ENCODE assay signal across 9 cellular contexts in genomic region chr5:989961-990530, GRCh38. TPM values are rescaled to one million over a fixed set of nuclear protein-coding genes. Genes with fewer than 3 reads are reported as not detected.
DNase-seq lines count a peak whose midpoint lies in the region; ATAC-seq, FAIRE-seq and TF ChIP-seq lines count a peak whose summit lies in the region.
"Had no signal": no experiment of that assay in that cellular context is flagged by ENCODE, and none has a peak within 500 bp of the region (broad histone marks: within the 10 kb centered on the region; RNA-seq: fewer than 3 reads in every experiment).

No MANE protein-coding gene starts in this region.

- H3K9ac ChIP-seq in HepG2 (ENCODE audit: insufficient read depth, low read depth, low read length): no peak overlapping the region

- TF ChIP-seq RAD21 in HepG2 (CRISPR knock-in tag; IDR thresholded peaks at IDR 0.05): 0 out of 2 replicates have a peak, but pooled peaks have one; percentile 35

- DNase-seq in NOMO-1 (lab: John Stamatoyannopoulos, UW; ENCODE audit: unreplicated experiment in 2 of 2) (peak; percentile 37 to 70), ecto neural progenitor cell (ENCODE audit: low spot score) (peak; percentile 68), HepG2 (ENCODE audit: low spot score) (no peak), tibial artery (peak; percentile 71 to 80), NCI-H1105 treated with DMSO at 0.1 percent for 48 hours (lab: John Stamatoyannopoulos, UW) (no peak)
- no peak for DNase-seq in stimulated activated effector memory CD8-positive, alpha-beta T cell treated with anti-CD3 and anti-CD28 coated beads, Interleukin-12 subunit alpha, Interleukin-12 subunit beta, amount 100 ng/mL, for 72 hours (ENCODE audit: low spot score in 2 of 2)
- DNase-seq in stimulated activated CD4-positive, alpha-beta T cell treated with anti-CD3 and anti-CD28 coated beads, Interleukin-12 subunit alpha, Interleukin-12 subunit beta, amount 100 ng/mL, for 4 hours: no peak
- DNase-seq: activated naive CD4-positive, alpha-beta T cell treated with anti-CD3 and anti-CD28 coated beads for 36 hours; kidney glomerular epithelial cell had no signal

- H3K4me3 ChIP-seq in HepG2 (replicated peaks in 1 of 3; ENCODE audit: insufficient read depth in 1 of 3, low read depth in 2 of 3, low read length in 3 of 3) (no peak overlapping the region), tibial artery (no peak overlapping the region)

- ATAC-seq in HepG2: peak; percentile 61
- ATAC-seq in stimulated activated effector memory CD8-positive, alpha-beta T cell treated with anti-CD3 and anti-CD28 coated beads, Interleukin-12 subunit alpha, Interleukin-12 subunit beta, amount 100 ng/mL, for 72 hours: no peak

- FAIRE-seq in HepG2 (lab: Jason Lieb, UNC): no peak

- peaks cover 5% of the 10 kb centered on the region for H3K9me3 Mint-ChIP-seq in stimulated activated effector memory CD8-positive, alpha-beta T cell treated with anti-CD3 and anti-CD28 coated beads, Interleukin-12 subunit alpha, Interleukin-12 subunit beta, amount 100 ng/mL, for 72 hours
- H3K9me3 Mint-ChIP-seq: activated naive CD4-positive, alpha-beta T cell treated with anti-CD3 and anti-CD28 coated beads for 36 hours had no signal

- H3K27ac Mint-ChIP-seq in stimulated activated effector memory CD8-positive, alpha-beta T cell treated with anti-CD3 and anti-CD28 coated beads, Interleukin-12 subunit alpha, Interleukin-12 subunit beta, amount 100 ng/mL, for 72 hours: no peak overlapping the region
- H3K27ac Mint-ChIP-seq: activated naive CD4-positive, alpha-beta T cell treated with anti-CD3 and anti-CD28 coated beads for 36 hours had no signal

- no peak overlapping the region for H2AFZ ChIP-seq in HepG2 (ENCODE audit: low read length)

- no TSS peak for BruUV-seq in HepG2 (replicated peaks; lab: Mats Ljungman, UMichigan)

- intact Hi-C loops in HepG2 (cut with micrococcal nuclease; ENCODE audit: unreplicated experiment) (loop anchor here (2.0 kb wide), 1 partner anchor 21 kb away; no protein-coding TSS in a partner anchor), tibial artery (cut with DNase I; ENCODE audit: low total_unique reads) (no loop called here)

- peak; percentile 70 for TF ChIP-seq CTCF in HepG2 (CRISPR knock-in tag; IDR thresholded peaks at IDR 0.05)
- no peak for TF ChIP-seq CTCF in tibial artery (IDR thresholded peaks at IDR 0.05)

- no peaks in the 10 kb centered on the region for H4K20me1 ChIP-seq in HepG2 (ENCODE audit: insufficient read depth, low read length)

- POLR2A ChIA-PET in HepG2 (lab: Yijun Ruan, JAX): no interaction called here

- H3K4me1 Mint-ChIP-seq in stimulated activated effector memory CD8-positive, alpha-beta T cell treated with anti-CD3 and anti-CD28 coated beads, Interleukin-12 subunit alpha, Interleukin-12 subunit beta, amount 100 ng/mL, for 72 hours: no peaks in the 10 kb centered on the region

- no peaks in the 10 kb centered on the region for H3K79me2 ChIP-seq in HepG2 (ENCODE audit: insufficient read depth, low read length)

- TF ChIP-seq EP300 in HepG2 (IDR thresholded peaks at IDR 0.05; ENCODE audit: low read depth in 2 of 2, low read length in 2 of 2) (no peak), HepG2 (CRISPR knock-in tag; IDR thresholded peaks at IDR 0.05; ENCODE audit: borderline replicate concordance) (no peak)

- TF ChIP-seq POLR2A in HepG2 (IDR thresholded peaks at IDR 0.05; ENCODE audit: insufficient read depth in 1 of 2, low read depth in 2 of 2, low read length in 2 of 2): no peak

- H3K4me1 ChIP-seq in HepG2 (ENCODE audit: insufficient read depth, low read length) (peaks cover 23% of the 10 kb centered on the region), tibial artery (peaks cover 0 to 3% (median 0%) of the 10 kb centered on the region in 4 donors)

- in situ Hi-C loops in HepG2 (cut with HindIII; ENCODE audit: extremely low pct_ligation_motif_present, low pct_unique_long_range_greater_than_20kb): no loop called here

- CTCF ChIA-PET in HepG2 (lab: Yijun Ruan, JAX; ENCODE audit: low intra/inter-chr PET ratio, low total read pairs): no interaction called here

- no peak overlapping the region for H3K4me2 ChIP-seq in HepG2 (ENCODE audit: low read depth, low read length)

- H3K36me3 ChIP-seq in HepG2 (replicated peaks in 1 of 2; ENCODE audit: control insufficient read depth in 1 of 2, insufficient read depth in 2 of 2, low read length in 2 of 2): no peaks in the 10 kb centered on the region
- H3K36me3 ChIP-seq in tibial artery: no peaks in the 10 kb centered on the region

- peaks cover 0 to 12% of the 10 kb centered on the region in 2 experiments; a peak in 2 of 5 replicates for H3K27me3 ChIP-seq in HepG2 (ENCODE audit: control insufficient read depth in 1 of 2, insufficient read depth in 2 of 2, low read length in 2 of 2)
- peaks cover 0 to 24% of the 10 kb centered on the region in 2 donors for H3K27me3 ChIP-seq in tibial artery

- H3K36me3 Mint-ChIP-seq in stimulated activated effector memory CD8-positive, alpha-beta T cell treated with anti-CD3 and anti-CD28 coated beads, Interleukin-12 subunit alpha, Interleukin-12 subunit beta, amount 100 ng/mL, for 72 hours: no peaks in the 10 kb centered on the region

- H3K9me3 ChIP-seq in HepG2 (ENCODE audit: low read length) (peaks cover 6% of the 10 kb centered on the region; the same call in 1 of the 2 replicates), tibial artery (peaks cover 0 to 5% (median 3%) of the 10 kb centered on the region in 3 donors)

- H3K27ac ChIP-seq in HepG2 (ENCODE audit: extremely low read length, insufficient read depth, low read length): no peak overlapping the region
- H3K27ac ChIP-seq in tibial artery: no peak overlapping the region

- 57% methylated on average over 8 of the region's 14 CpGs for WGBS in HepG2 (ENCODE audit: low lambda C conversion rate)

- no peak overlapping the region for H3K4me3 Mint-ChIP-seq in stimulated activated effector memory CD8-positive, alpha-beta T cell treated with anti-CD3 and anti-CD28 coated beads, Interleukin-12 subunit alpha, Interleukin-12 subunit beta, amount 100 ng/mL, for 72 hours
- H3K4me3 Mint-ChIP-seq: activated naive CD4-positive, alpha-beta T cell treated with anti-CD3 and anti-CD28 coated beads for 36 hours had no signal

TF ChIP-seq in HepG2, 621 proteins besides CTCF, POLR2A, EP300 and RAD21:
- TF ChIP-seq STAG1 (CRISPR knock-in tag; IDR thresholded peaks at IDR 0.05): peak; percentile 81
- no peak for TF ChIP-seq TEAD3 (CRISPR knock-in tag; optimal IDR thresholded peaks at IDR 0.05; ENCODE audit: borderline replicate concordance)
- TF ChIP-seq ZNF274 (CRISPR knock-in tag; IDR thresholded peaks at IDR 0.05): no peak
- TF ChIP-seq SMC3 (IDR thresholded peaks at IDR 0.05; ENCODE audit: low read length): peak; percentile 18; the same call in 1 of the 2 replicates
- peak; percentile 33; the same call in 1 of the 2 replicates for TF ChIP-seq MYC (CRISPR knock-in tag; IDR thresholded peaks at IDR 0.05; ENCODE audit: borderline replicate concordance)
- TF ChIP-seq ZBTB1 (CRISPR knock-in tag; IDR thresholded peaks at IDR 0.05; ENCODE audit: borderline replicate concordance): no peak
- TF ChIP-seq NKX3-1 (CRISPR knock-in tag; IDR thresholded peaks at IDR 0.05): no peak

RNA-seq across cellular contexts. Expression of gene NKD2, which starts 18.6 kb away (rescaled TPM):
- total RNA-seq in HepG2 (2016; rRNA removed; fragmentation: Illumina TruSeq; extraction: Trizol): 0.53 and 0.94 TPM in 2 replicates
- total RNA-seq in HepG2 (2016; cell fraction: cytosol; rRNA removed; fragmentation: Illumina TruSeq; extraction: Trizol; ENCODE audit: low read depth): 0.26 and 0.91 TPM in 2 replicates
- 0.77 and 1.1 TPM in 2 replicates for total RNA-seq in HepG2 (2016; cell fraction: insoluble cytoplasmic fraction; rRNA removed; fragmentation: Illumina TruSeq; extraction: Trizol)
- total RNA-seq in HepG2 (2016; cell fraction: membrane; rRNA removed; fragmentation: Illumina TruSeq; extraction: Trizol): 0.48 and 0.90 TPM in 2 replicates
- 0.81 and 2.0 TPM in 2 replicates for total RNA-seq in HepG2 (2016; cell fraction: nucleus; rRNA removed; fragmentation: Illumina TruSeq; extraction: Trizol)
- polyA plus RNA-seq in HepG2 (2011; rRNA removed): 0.81 and 0.82 TPM in 2 replicates
- 0.13 and 0.70 TPM in 2 replicates for polyA plus RNA-seq in HepG2 (2011; cell fraction: cytosol; rRNA removed)
- 10.6 and 14.1 TPM in 2 replicates for polyA plus RNA-seq in HepG2 (2011; cell fraction: nucleus; rRNA removed)
- polyA plus RNA-seq in HepG2 (2012): 0.39 and 0.79 TPM in 2 replicates
- 0.59 and 0.60 TPM in 2 replicates for polyA plus RNA-seq in HepG2 (2016; cell fraction: cytosol; fragmentation: Illumina TruSeq; extraction: Trizol; ENCODE audit: low read depth)
- 1.1 and 1.2 TPM in 2 replicates for polyA plus RNA-seq in HepG2 (2016; cell fraction: insoluble cytoplasmic fraction; fragmentation: Illumina TruSeq; extraction: Trizol; ENCODE audit: low read depth)
- 0.76 and 0.84 TPM in 2 replicates for polyA plus RNA-seq in HepG2 (2016; cell fraction: membrane; fragmentation: Illumina TruSeq; extraction: Trizol; ENCODE audit: low read depth)
- polyA plus RNA-seq in HepG2 (2016; cell fraction: nucleus; fragmentation: Illumina TruSeq; extraction: Trizol; ENCODE audit: insufficient read depth, low read depth): 5.1 and 6.3 TPM in 2 replicates
- polyA minus RNA-seq in HepG2 (2011; rRNA and poly(A)+ RNA removed; ENCODE audit: low replicate concordance): 1.6 TPM in 1 of 2 replicates, not detected in the other
- polyA minus RNA-seq in HepG2 (2011; cell fraction: cytosol; rRNA and poly(A)+ RNA removed): 0.30 and 0.62 TPM in 2 replicates
- 0.62 and 1.0 TPM in 2 replicates for polyA minus RNA-seq in HepG2 (2011; cell fraction: nucleus; rRNA and poly(A)+ RNA removed)

Comparison
In these comparisons a context has a peak if more than half of its experiments do, and no peak if none do; other contexts are left out.
1. DNase-seq: peak in NOMO-1 (2 of 2), ecto neural progenitor cell (single experiment) and tibial artery (2 of 2); none in HepG2 (single experiment), stimulated activated effector memory CD8-positive, alpha-beta T cell treated with anti-CD3 and anti-CD28 coated beads, Interleukin-12 subunit alpha, Interleukin-12 subunit beta, amount 100 ng/mL, for 72 hours (0 of 2), NCI-H1105 treated with DMSO at 0.1 percent for 48 hours (single experiment) and stimulated activated CD4-positive, alpha-beta T cell treated with anti-CD3 and anti-CD28 coated beads, Interleukin-12 subunit alpha, Interleukin-12 subunit beta, amount 100 ng/mL, for 4 hours (single experiment).